ENCODE assay signal across 16 cellular contexts in the genomic region with DNA sequence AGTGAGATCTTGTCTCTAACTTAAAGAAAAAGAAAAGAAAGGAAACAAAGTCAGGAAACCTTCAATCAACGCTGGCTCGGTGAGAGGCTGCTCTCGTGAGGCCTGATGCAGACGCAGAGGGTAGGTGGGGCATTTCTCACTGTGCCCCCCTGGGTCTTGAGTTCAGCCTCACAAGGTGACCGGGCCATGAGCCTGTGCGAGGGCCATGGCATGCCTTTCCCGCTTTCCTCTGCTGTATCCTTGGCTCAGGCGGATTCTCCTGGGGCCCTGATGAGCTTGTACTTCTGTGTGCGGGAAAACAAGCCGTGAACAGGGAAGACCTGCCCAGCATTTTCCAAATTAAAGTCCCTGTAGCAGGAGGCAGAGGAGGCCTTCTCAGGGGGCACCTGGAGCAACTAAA. TPM values are rescaled to one million over a fixed set of nuclear protein-coding genes. Genes with fewer than 3 reads are reported as not detected.
"Had no signal": no experiment of that assay in that cellular context is flagged by ENCODE, and none has a peak within 500 bp of the region (broad histone marks: within the 10 kb centered on the region; RNA-seq: fewer than 3 reads in every experiment).

No MANE protein-coding gene starts in this region.

- H3K36me3 ChIP-seq: esophagus squamous epithelium, prostate gland had no signal

- H3K27me3 ChIP-seq: esophagus squamous epithelium had no signal

- ATAC-seq: effector memory CD8-positive, alpha-beta T cell; left lobe of liver had no signal

- H3K9me3 ChIP-seq: esophagus squamous epithelium, prostate gland had no signal

- DNase-seq: effector memory CD8-positive, alpha-beta T cell; esophagus squamous epithelium; foreskin fibroblast; hippocampal formation; kidney glomerular epithelial cell; mesenchymal stem cell; naive B cell; small intestine; stimulated activated CD4-positive, alpha-beta T cell treated with anti-CD3 and anti-CD28 coated beads, Interleukin-2, amount 100 ng/mL, for 48 hours; stimulated activated naive CD4-positive, alpha-beta T cell treated with Interleukin-2 at 50 U/mL for 16 hours; trophoblast cell had no signal

- H3K4me1 ChIP-seq: parathyroid adenoma, prostate gland had no signal

- H3K9ac ChIP-seq: parathyroid adenoma had no signal

- H3K4me3 ChIP-seq: esophagus squamous epithelium, lung, prostate gland had no signal

- H3K27ac ChIP-seq: parathyroid adenoma, prostate gland had no signal

RNA-seq across cellular contexts. Expression of a gene that starts 20.2 kb away (rescaled TPM):
- total RNA-seq: epithelial cell of proximal tubule had no signal
